Comparison of ENCODE assay signal across 9 cellular contexts in genomic region chr17:70767102-70767701, GRCh38.
A peak's percentile ranks its signal among the peaks of the same experiment; 100 is the strongest.
DNase-seq lines count a peak whose midpoint lies in the region; ATAC-seq, FAIRE-seq and TF ChIP-seq lines count a peak whose summit lies in the region.
"Had no signal": no experiment of that assay in that cellular context is flagged by ENCODE, and none has a peak within 500 bp of the region (broad histone marks: within the 10 kb centered on the region; RNA-seq: fewer than 3 reads in every experiment).

No MANE protein-coding gene starts in this region.

- no peak overlapping the region for H2AFZ ChIP-seq in astrocyte (ENCODE audit: low read depth, low read length)
- H2AFZ ChIP-seq in HepG2 (ENCODE audit: low read length) = no peak overlapping the region

- peak; percentile 78 for FAIRE-seq in astrocyte (lab: Jason Lieb, UNC)
- FAIRE-seq in HepG2 (lab: Jason Lieb, UNC) = no peak

- H3K9me3 ChIP-seq in astrocyte (ENCODE audit: insufficient read depth, low read depth, low read length) (no peaks in the 10 kb centered on the region), HepG2 (ENCODE audit: low read length) (no peaks in the 10 kb centered on the region)

- no peaks in the 10 kb centered on the region for H3K9me3 Mint-ChIP-seq in astrocyte (ENCODE audit: unreplicated experiment)
- H3K9me3 Mint-ChIP-seq: T-helper 1 cell treated with Interleukin-12 subunit alpha and Interleukin-12 subunit beta and Interleukin-4 antibody, amounts not matched to agents 30 μg/mL and 1 μg/mL, for 36 hours had no signal

- H3K4me3 Mint-ChIP-seq in astrocyte (ENCODE audit: unreplicated experiment) = no peak overlapping the region
- H3K4me3 Mint-ChIP-seq: T-helper 1 cell treated with Interleukin-12 subunit alpha and Interleukin-12 subunit beta and Interleukin-4 antibody, amounts not matched to agents 30 μg/mL and 1 μg/mL, for 36 hours had no signal

- H3K4me1 Mint-ChIP-seq in astrocyte (ENCODE audit: low read depth, unreplicated experiment) = no peaks in the 10 kb centered on the region

- in situ Hi-C loops in HepG2 (cut with HindIII; ENCODE audit: extremely low pct_ligation_motif_present, low pct_unique_long_range_greater_than_20kb) = loop anchor here (10.0 kb wide), 2 partner anchors 1348 to 1768 kb away; no protein-coding TSS in a partner anchor

- no peak overlapping the region for H3K4me2 ChIP-seq in astrocyte (ENCODE audit: low read length)
- H3K4me2 ChIP-seq in HepG2 (ENCODE audit: low read depth, low read length) = no peak overlapping the region

- TF ChIP-seq CTCF in GM10248 (IDR thresholded peaks at IDR 0.05; ENCODE audit: control extremely low read depth, extremely low read depth, low read depth, missing control alignments) = peak; percentile 50
- peak; percentile 88 for TF ChIP-seq CTCF in astrocyte (IDR thresholded peaks at IDR 0.05; ENCODE audit: insufficient read depth, low read depth, low read length)
- peak; percentile 61 for TF ChIP-seq CTCF in HepG2 (CRISPR knock-in tag; IDR thresholded peaks at IDR 0.05)

- no peak for TF ChIP-seq POLR2A in HepG2 (IDR thresholded peaks at IDR 0.05; ENCODE audit: insufficient read depth in 1 of 2, low read depth in 2 of 2, low read length in 2 of 2)

- no peaks in the 10 kb centered on the region for H3K27me3 Mint-ChIP-seq in astrocyte (ENCODE audit: low read depth, unreplicated experiment)

- POLR2A ChIA-PET in GM10248 (lab: Yijun Ruan, JAX) = no interaction called here
- POLR2A ChIA-PET in HepG2 (lab: Yijun Ruan, JAX) = no interaction called here

- H4K20me1 ChIP-seq in astrocyte (ENCODE audit: insufficient read depth, low read length) = no peaks in the 10 kb centered on the region
- no peaks in the 10 kb centered on the region for H4K20me1 ChIP-seq in HepG2 (ENCODE audit: insufficient read depth, low read length)

- H3K4me1 ChIP-seq in astrocyte (ENCODE audit: insufficient read depth, low read length) (no peaks in the 10 kb centered on the region), HepG2 (ENCODE audit: insufficient read depth, low read length) (no peaks in the 10 kb centered on the region)

- TF ChIP-seq EP300 in HepG2 (IDR thresholded peaks at IDR 0.05; ENCODE audit: low read depth in 2 of 2, low read length in 2 of 2) (no peak), HepG2 (CRISPR knock-in tag; IDR thresholded peaks at IDR 0.05; ENCODE audit: borderline replicate concordance) (no peak)

- H3K27me3 ChIP-seq in astrocyte (ENCODE audit: insufficient read depth, low read length) = no peaks in the 10 kb centered on the region
- H3K27me3 ChIP-seq in HepG2 (ENCODE audit: control insufficient read depth in 1 of 2, insufficient read depth in 2 of 2, low read length in 2 of 2) = no peaks in the 10 kb centered on the region

- H3K27ac Mint-ChIP-seq in astrocyte (ENCODE audit: unreplicated experiment) = no peak overlapping the region
- H3K27ac Mint-ChIP-seq: T-helper 1 cell treated with Interleukin-12 subunit alpha and Interleukin-12 subunit beta and Interleukin-4 antibody, amounts not matched to agents 30 μg/mL and 1 μg/mL, for 36 hours had no signal

- H3K9ac ChIP-seq in astrocyte (ENCODE audit: low read length) (no peak overlapping the region), HepG2 (ENCODE audit: insufficient read depth, low read depth, low read length) (no peak overlapping the region)

- CTCF ChIA-PET in GM10248 (lab: Yijun Ruan, JAX) (interaction anchor here (0.6 to 2.4 kb wide), 17 partner anchors 9 to 1792 kb away, joined by 3 to 9 read pairs (median 4); no protein-coding TSS in a partner anchor), HepG2 (lab: Yijun Ruan, JAX; ENCODE audit: low intra/inter-chr PET ratio, low total read pairs) (interaction anchor here (1.2 to 1.7 kb wide), 2 partner anchors 317 to 318 kb away, joined by 4 read pairs; no protein-coding TSS in a partner anchor)

- no peaks in the 10 kb centered on the region for H3K79me2 ChIP-seq in astrocyte (ENCODE audit: insufficient read depth, low read length)
- H3K79me2 ChIP-seq in HepG2 (ENCODE audit: insufficient read depth, low read length) = no peaks in the 10 kb centered on the region

- no peaks in the 10 kb centered on the region for H3K36me3 ChIP-seq in astrocyte (ENCODE audit: insufficient read depth, low read length)
- H3K36me3 ChIP-seq in HepG2 (replicated peaks in 1 of 2; ENCODE audit: control insufficient read depth in 1 of 2, insufficient read depth in 2 of 2, low read length in 2 of 2) = no peaks in the 10 kb centered on the region

- TF ChIP-seq RAD21 in HepG2 (CRISPR knock-in tag; IDR thresholded peaks at IDR 0.05) = 0 out of 2 replicates have a peak, but pooled peaks have one; percentile 24

- peak; percentile 15 for DNase-seq in GM10248 (ENCODE audit: extremely low spot score)
- DNase-seq in NCI-H1092 treated with DMSO at 0.1 percent for 48 hours (lab: John Stamatoyannopoulos, UW) = peak; percentile 54
- peak; percentile 18 for DNase-seq in astrocyte (ENCODE audit: low read depth)
- DNase-seq in HepG2 (ENCODE audit: low spot score) = peak; percentile 31
- no peak for DNase-seq in DMS79 (lab: John Stamatoyannopoulos, UW)
- no peak for DNase-seq in HK-2 (ENCODE audit: unreplicated experiment)

- ATAC-seq in HepG2 = no peak
- ATAC-seq in HG03095 (IDR thresholded peaks at IDR 0.05; ENCODE audit: unreplicated experiment) = no peak
- no peak for ATAC-seq in HG03135 (IDR thresholded peaks at IDR 0.05; ENCODE audit: unreplicated experiment)

- WGBS in HepG2 (ENCODE audit: low lambda C conversion rate) = 8% methylated on average over 2 of the region's 2 CpGs

- H3K36me3 Mint-ChIP-seq in astrocyte (ENCODE audit: low read depth, unreplicated experiment) = no peaks in the 10 kb centered on the region

- BruUV-seq in HepG2 (replicated peaks; lab: Mats Ljungman, UMichigan) = no TSS peak

- H3K27ac ChIP-seq in astrocyte (ENCODE audit: low read depth, low read length) = no peak overlapping the region
- H3K27ac ChIP-seq in HepG2 (ENCODE audit: extremely low read length, insufficient read depth, low read length) = no peak overlapping the region

- H3K4me3 ChIP-seq in astrocyte (ENCODE audit: insufficient read depth, low read depth, low read length) (no peak overlapping the region), HepG2 (replicated peaks in 1 of 3; ENCODE audit: insufficient read depth in 1 of 3, low read depth in 2 of 3, low read length in 3 of 3) (no peak overlapping the region)

- intact Hi-C loops in HepG2 (cut with micrococcal nuclease; ENCODE audit: unreplicated experiment) = loop anchor here (1.0 to 5.0 kb wide), 4 partner anchors 130 to 1774 kb away; partner anchors contain the start of gene SOX9

TF ChIP-seq in HepG2, 621 proteins besides CTCF, POLR2A, EP300 and RAD21:
- TF ChIP-seq TCF12 (IDR thresholded peaks at IDR 0.05) (no peak), TCF12 (CRISPR knock-in tag; IDR thresholded peaks at IDR 0.05) (no peak), CEBPG (CRISPR knock-in tag; IDR thresholded peaks at IDR 0.05) (no peak), PHF8 (CRISPR knock-in tag; IDR thresholded peaks at IDR 0.05) (no peak), SMC3 (IDR thresholded peaks at IDR 0.05; ENCODE audit: low read length) (peak; percentile 48; the same call in 1 of the 2 replicates), EHMT2 (IDR thresholded peaks at IDR 0.05; ENCODE audit: borderline replicate concordance, low read depth, low read length) (no peak), RNF219 (CRISPR knock-in tag; IDR thresholded peaks at IDR 0.05) (no peak), STAG1 (CRISPR knock-in tag; IDR thresholded peaks at IDR 0.05) (peak; percentile 78)

Comparison
In these comparisons a context has a peak if more than half of its experiments do, and no peak if none do; other contexts are left out.
1. DNase-seq: peak in GM10248 (single experiment), NCI-H1092 treated with DMSO at 0.1 percent for 48 hours (single experiment), astrocyte (single experiment) and HepG2 (single experiment); none in DMS79 (single experiment) and HK-2 (single experiment).
2. Peak in every context shown above with its lines, with median percentiles within 50 percentile points of each other: CTCF ChIP-seq.